Comparison of ENCODE assay signal across 19 cellular contexts in the genomic region with DNA sequence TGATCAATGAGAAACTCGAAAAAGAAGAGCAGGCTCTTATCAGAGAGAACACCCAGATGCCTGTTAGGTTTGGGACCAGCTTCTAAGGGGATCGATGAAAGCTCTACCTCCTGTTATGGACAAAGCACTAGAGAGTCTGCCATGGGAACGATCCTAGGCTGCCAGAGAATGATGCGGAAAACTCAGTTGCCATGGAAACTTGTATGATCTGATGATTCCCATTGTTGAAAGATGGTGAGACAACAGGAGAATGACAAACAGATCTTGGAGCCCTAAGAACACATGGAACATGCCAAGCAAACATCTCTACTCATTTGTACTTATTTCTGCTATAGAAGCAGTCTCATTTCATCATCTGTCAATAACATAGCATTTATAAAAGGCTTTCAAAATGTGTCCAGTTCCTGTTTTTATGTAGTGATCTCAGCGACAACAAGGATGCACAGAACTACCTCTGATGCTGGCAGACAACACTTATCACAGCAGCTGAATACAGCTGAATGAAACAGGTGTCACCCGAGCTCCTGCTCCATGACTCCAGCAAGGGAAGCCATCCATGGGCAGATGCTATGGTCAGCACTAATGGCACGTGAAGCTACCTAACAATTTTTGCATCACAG.
"Had no signal": no experiment of that assay in that cellular context is flagged by ENCODE, and none has a peak within 500 bp of the region (broad histone marks: within the 10 kb centered on the region; RNA-seq: fewer than 3 reads in every experiment).

No MANE protein-coding gene starts in this region.

- H3K27ac ChIP-seq: brain microvascular endothelial cell, colonic mucosa, lower lobe of right lung, spleen, thoracic aorta, upper lobe of right lung had no signal

- H3K36me3 ChIP-seq: brain microvascular endothelial cell, colonic mucosa, lower lobe of right lung, spleen, thoracic aorta, upper lobe of right lung had no signal

- FAIRE-seq: frontal cortex, keratinocyte had no signal

- H3K27me3 ChIP-seq: brain microvascular endothelial cell, colonic mucosa, spleen, upper lobe of right lung had no signal

- H3K9me3 ChIP-seq: colonic mucosa, lower lobe of right lung, spleen, thoracic aorta, upper lobe of right lung had no signal

- H3K4me3 ChIP-seq: colonic mucosa, lower lobe of right lung, spleen, thoracic aorta, upper lobe of right lung had no signal

- DNase-seq: activated CD4-positive, alpha-beta T cell treated with anti-CD3 and anti-CD28 coated beads, Interleukin-2, amount 10 ng/mL, durations not matched to agents 7 days and 5 days; activated CD8-positive, alpha-beta memory T cell treated with anti-CD3 and anti-CD28 coated beads, Interleukin-2, amount 50 U/mL, for 4 hours; activated effector memory CD4-positive, alpha-beta T cell treated with Interleukin-2 at 50 U/mL for 16 hours; activated naive CD4-positive, alpha-beta T cell treated with anti-CD3 and anti-CD28 coated beads, Interleukin-2, amount 10 ng/mL, durations not matched to agents 7 days and 5 days; activated naive CD8-positive, alpha-beta T cell treated with anti-CD3 and anti-CD28 coated beads, Interleukin-2, amount 50 U/mL, for 24 hours; activated T-cell treated with anti-CD3 and anti-CD28 coated beads, Interleukin-2, amount 50 U/mL, for 48 hours; anterior cingulate cortex; brain microvascular endothelial cell; colonic mucosa; erythroblast; lower lobe of right lung; natural killer cell; nucleus accumbens; spleen; stimulated activated naive B cell treated with anti-CD40 and anti-IgM and Interleukin-4, amounts not matched to agents 10 μg/mL and 1 μg/mL and 100 μg/mL, for 72 hours; upper lobe of right lung had no signal
